In genomic region chr2:73293534-73294171, GRCh38 we compare ENCODE assay signal across 8 cellular contexts. TPM values are rescaled to one million over a fixed set of nuclear protein-coding genes. Genes with fewer than 3 reads are reported as not detected.
DNase-seq lines count a peak whose midpoint lies in the region; ATAC-seq and TF ChIP-seq lines count a peak whose summit lies in the region.

Gene EGR4 (minus strand): TSS chr2:73293548. CDS start chr2:73293317, 231 bp downstream.

- no peaks in the 10 kb centered on the region for H3K9me2 ChIP-seq in HCT116 (ENCODE audit: insufficient read depth)

- TF ChIP-seq CTCF in HCT116 (IDR thresholded peaks at IDR 0.05 in 2 of 3, conservative IDR thresholded peaks at IDR 0.05 in 1 of 3; ENCODE audit: borderline replicate concordance in 1 of 3, insufficient read depth in 1 of 3, low read depth in 2 of 3, low read length in 2 of 3) (no peak), upper lobe of left lung (IDR thresholded peaks at IDR 0.05) (peak in 1 of 6 experiments; percentile 15)

- CTCF ChIA-PET in HCT116 (lab: Charles Lee), result no interaction called here

- RAD21 ChIA-PET in HCT116 (lab: Charles Lee; ENCODE audit: low non-redundant PET in 1 of 2, low total read pairs in 2 of 2, uncharacterized antibody in 2 of 2, unreplicated experiment in 2 of 2), result no interaction called here

- H3K27ac ChIP-seq in HCT116 (ENCODE audit: low read depth, low read length), result no peak within 1 kb of the TSS
- no peak within 1 kb of the TSS for H3K27ac ChIP-seq in upper lobe of left lung

- H3K27me3 ChIP-seq in HCT116 (ENCODE audit: insufficient read depth, low read length) (peaks cover 17% of the 10 kb centered on the region; the same call in 1 of the 2 replicates), MG63 (peaks cover 70% of the 10 kb centered on the region), upper lobe of left lung (peaks cover 0 to 54% (median 28%) of the 10 kb centered on the region in 4 donors)

- DNase-seq in ELF-1 (ENCODE audit: low read depth, low spot score) (peak; percentile 88), HCT116 (ENCODE audit: low read depth, low spot score) (peak; percentile 64), MG63 (peak; percentile 28), SIG-M5 treated with dmso at 0.1 percent for 504 hours (lab: John Stamatoyannopoulos, UW; ENCODE audit: unreplicated experiment) (peak; percentile 91), germinal center (ENCODE audit: low spot score) (peak; percentile 91), posterior cingulate gyrus (peak; percentile 40 to 98 (median 82)), upper lobe of left lung (peak; percentile 47 to 90)
- peak; percentile 92 for DNase-seq in activated naive CD4-positive, alpha-beta T cell treated with Interleukin-2 at 50 U/mL for 16 hours

- H3K36me3 ChIP-seq in HCT116 (ENCODE audit: control insufficient read depth in 1 of 2, insufficient read depth in 2 of 2, low read length in 2 of 2) (no peaks in the 10 kb centered on the region), MG63 (no peaks in the 10 kb centered on the region), upper lobe of left lung (no peaks in the 10 kb centered on the region)

- peak within 1 kb of the TSS; percentile 84 for H2AFZ ChIP-seq in HCT116 (ENCODE audit: low read depth, low read length, poor library complexity, severe bottlenecking)

- 7 to 8% methylated on average over 5 to 15 of the region's 45 CpGs for WGBS in upper lobe of left lung, 2 donors

- peak within 1 kb of the TSS; percentile 88 for H3K4me2 ChIP-seq in HCT116 (ENCODE audit: low read length)

- H3K9ac ChIP-seq in HCT116 (ENCODE audit: low read length), result peak within 1 kb of the TSS; percentile 48

- BruUV-seq in HCT116 (replicated peaks; lab: Mats Ljungman, UMichigan), result no TSS peak

- H3K9me3 ChIP-seq in HCT116 (ENCODE audit: control insufficient read depth in 1 of 2, insufficient read depth in 1 of 2, low read depth in 1 of 2, low read length in 2 of 2) (no peaks in the 10 kb centered on the region), MG63 (no peaks in the 10 kb centered on the region), upper lobe of left lung (peaks cover 0 to 4% (median 2%) of the 10 kb centered on the region in 4 donors)

- POLR2A ChIA-PET in HCT116 (lab: Charles Lee), result no interaction called here

- H3K79me2 ChIP-seq in HCT116 (ENCODE audit: insufficient read depth, low read length), result no peaks in the 10 kb centered on the region

- no peaks in the 10 kb centered on the region for H4K20me1 ChIP-seq in HCT116 (ENCODE audit: insufficient read depth)

- H3K4me3 ChIP-seq in HCT116 (replicated peaks in 1 of 2; ENCODE audit: low read depth in 1 of 2, low read length in 2 of 2), result peak within 1 kb of the TSS; percentile 34 to 55
- 0 out of 2 replicates have a peak within 1 kb of the TSS, but pooled peaks have one; percentile 13 for H3K4me3 ChIP-seq in MG63
- peak within 1 kb of the TSS; percentile 3 to 59 (median 46) for H3K4me3 ChIP-seq in upper lobe of left lung

- peaks cover 10 to 24% of the 10 kb centered on the region in 2 experiments; a peak in 3 of 4 replicates for H3K4me1 ChIP-seq in HCT116 (ENCODE audit: control insufficient read depth in 1 of 2, insufficient read depth in 2 of 2, low read length in 2 of 2)
- peaks cover 14 to 31% (median 25%) of the 10 kb centered on the region in 4 donors for H3K4me1 ChIP-seq in upper lobe of left lung

- intact Hi-C loops in HCT116 (cut with micrococcal nuclease), result no loop called here
- intact Hi-C loops in posterior cingulate gyrus (cut with DNase I), result no loop called here

- TF ChIP-seq POLR2A in HCT116 (IDR thresholded peaks at IDR 0.05; ENCODE audit: borderline replicate concordance, extremely low read depth, insufficient read depth, insufficient read length), result peak; percentile 49
- TF ChIP-seq POLR2A in upper lobe of left lung (IDR thresholded peaks at IDR 0.05), result no peak

- TF ChIP-seq RAD21 in HCT116 (IDR thresholded peaks at IDR 0.05; ENCODE audit: low read depth), result no peak

- ATAC-seq in HCT116 (peak; percentile 90), upper lobe of left lung (ENCODE audit: low FRiP score in 2 of 2) (peak in 1 of 2 donors; percentile 57)

- TF ChIP-seq EP300 in upper lobe of left lung (IDR thresholded peaks at IDR 0.05), result no peak

TF ChIP-seq in HCT116, 20 proteins besides CTCF, POLR2A, EP300 and RAD21:
- TF ChIP-seq ZFX (IDR thresholded peaks at IDR 0.05) (peak; percentile 19; the same call in 1 of the 2 replicates), EGR1 (IDR thresholded peaks at IDR 0.05; ENCODE audit: low read depth) (no peak), ELF1 (IDR thresholded peaks at IDR 0.05; ENCODE audit: borderline replicate concordance, low read depth) (no peak), SP1 (IDR thresholded peaks at IDR 0.05; ENCODE audit: low read depth) (no peak), TCF7L2 (IDR thresholded peaks at IDR 0.05; ENCODE audit: borderline replicate concordance, extremely low read depth, insufficient read depth, insufficient read length) (peak; percentile 42), YY1 (IDR thresholded peaks at IDR 0.05; ENCODE audit: extremely low read depth, insufficient replicate concordance, low read depth, low read length) (no peak), JUND (IDR thresholded peaks at IDR 0.05) (no peak), ATF3 (IDR thresholded peaks at IDR 0.05) (no peak), CBX3 (IDR thresholded peaks at IDR 0.05; ENCODE audit: low read depth) (no peak; the same call in 1 of the 2 replicates), SRF (IDR thresholded peaks at IDR 0.05; ENCODE audit: low read depth) (peak; percentile 99), EZH2phosphoT487 (IDR thresholded peaks at IDR 0.05; ENCODE audit: borderline replicate concordance) (no peak), EZH2 (IDR thresholded peaks at IDR 0.05) (no peak), MAX (IDR thresholded peaks at IDR 0.05) (0 out of 2 replicates have a peak, but pooled peaks have one; percentile 3), ZNF274 (IDR thresholded peaks at IDR 0.05; ENCODE audit: low read depth, low read length) (no peak), FOSL1 (IDR thresholded peaks at IDR 0.05; ENCODE audit: low read depth) (no peak), POLR2AphosphoS5 (IDR thresholded peaks at IDR 0.05; ENCODE audit: low read depth, low read length) (peak; percentile 75), CEBPB (IDR thresholded peaks at IDR 0.05; ENCODE audit: low read depth) (no peak), SIN3A (IDR thresholded peaks at IDR 0.05; ENCODE audit: low read depth) (no peak)
- TF ChIP-seq, protein P1, sequence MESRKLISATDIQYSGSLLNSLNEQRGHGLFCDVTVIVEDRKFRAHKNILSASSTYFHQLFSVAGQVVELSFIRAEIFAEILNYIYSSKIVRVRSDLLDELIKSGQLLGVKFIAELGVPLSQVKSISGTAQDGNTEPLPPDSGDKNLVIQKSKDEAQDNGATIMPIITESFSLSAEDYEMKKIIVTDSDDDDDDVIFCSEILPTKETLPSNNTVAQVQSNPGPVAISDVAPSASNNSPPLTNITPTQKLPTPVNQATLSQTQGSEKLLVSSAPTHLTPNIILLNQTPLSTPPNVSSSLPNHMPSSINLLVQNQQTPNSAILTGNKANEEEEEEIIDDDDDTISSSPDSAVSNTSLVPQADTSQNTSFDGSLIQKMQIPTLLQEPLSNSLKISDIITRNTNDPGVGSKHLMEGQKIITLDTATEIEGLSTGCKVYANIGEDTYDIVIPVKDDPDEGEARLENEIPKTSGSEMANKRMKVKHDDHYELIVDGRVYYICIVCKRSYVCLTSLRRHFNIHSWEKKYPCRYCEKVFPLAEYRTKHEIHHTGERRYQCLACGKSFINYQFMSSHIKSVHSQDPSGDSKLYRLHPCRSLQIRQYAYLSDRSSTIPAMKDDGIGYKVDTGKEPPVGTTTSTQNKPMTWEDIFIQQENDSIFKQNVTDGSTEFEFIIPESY (IDR thresholded peaks at IDR 0.05; ENCODE audit: extremely low read depth, insufficient replicate concordance, low read length), result no peak
- TF ChIP-seq, protein P2, sequence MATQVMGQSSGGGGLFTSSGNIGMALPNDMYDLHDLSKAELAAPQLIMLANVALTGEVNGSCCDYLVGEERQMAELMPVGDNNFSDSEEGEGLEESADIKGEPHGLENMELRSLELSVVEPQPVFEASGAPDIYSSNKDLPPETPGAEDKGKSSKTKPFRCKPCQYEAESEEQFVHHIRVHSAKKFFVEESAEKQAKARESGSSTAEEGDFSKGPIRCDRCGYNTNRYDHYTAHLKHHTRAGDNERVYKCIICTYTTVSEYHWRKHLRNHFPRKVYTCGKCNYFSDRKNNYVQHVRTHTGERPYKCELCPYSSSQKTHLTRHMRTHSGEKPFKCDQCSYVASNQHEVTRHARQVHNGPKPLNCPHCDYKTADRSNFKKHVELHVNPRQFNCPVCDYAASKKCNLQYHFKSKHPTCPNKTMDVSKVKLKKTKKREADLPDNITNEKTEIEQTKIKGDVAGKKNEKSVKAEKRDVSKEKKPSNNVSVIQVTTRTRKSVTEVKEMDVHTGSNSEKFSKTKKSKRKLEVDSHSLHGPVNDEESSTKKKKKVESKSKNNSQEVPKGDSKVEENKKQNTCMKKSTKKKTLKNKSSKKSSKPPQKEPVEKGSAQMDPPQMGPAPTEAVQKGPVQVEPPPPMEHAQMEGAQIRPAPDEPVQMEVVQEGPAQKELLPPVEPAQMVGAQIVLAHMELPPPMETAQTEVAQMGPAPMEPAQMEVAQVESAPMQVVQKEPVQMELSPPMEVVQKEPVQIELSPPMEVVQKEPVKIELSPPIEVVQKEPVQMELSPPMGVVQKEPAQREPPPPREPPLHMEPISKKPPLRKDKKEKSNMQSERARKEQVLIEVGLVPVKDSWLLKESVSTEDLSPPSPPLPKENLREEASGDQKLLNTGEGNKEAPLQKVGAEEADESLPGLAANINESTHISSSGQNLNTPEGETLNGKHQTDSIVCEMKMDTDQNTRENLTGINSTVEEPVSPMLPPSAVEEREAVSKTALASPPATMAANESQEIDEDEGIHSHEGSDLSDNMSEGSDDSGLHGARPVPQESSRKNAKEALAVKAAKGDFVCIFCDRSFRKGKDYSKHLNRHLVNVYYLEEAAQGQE (IDR thresholded peaks at IDR 0.05; ENCODE audit: low read depth), result no peak

RNA-seq across cellular contexts. Expression of gene EGR4, which starts in this region (rescaled TPM):
- 0.37 TPM for total RNA-seq in HCT116 (2021; ENCODE audit: unreplicated experiment)
- 0.34 and 0.47 TPM in 2 replicates for polyA plus RNA-seq in HCT116 (2012)
- not detected in 2 replicates for total RNA-seq in MG63 (2014; rRNA removed; shearing (Covaris generic); ENCODE audit: low replicate concordance)
- total RNA-seq in upper lobe of left lung, result under 1 TPM in 1 of 6 donors, not detected in 5; 0.10 TPM

Comparison
In these comparisons a context has a peak if more than half of its experiments do, and no peak if none do; other contexts are left out.
1. Peak in DNase-seq, ATAC-seq, H3K4me3 ChIP-seq, H3K9ac ChIP-seq and H3K4me2 ChIP-seq in HCT116; RNA of the gene not detected or under 1 TPM.
2. Peak in DNase-seq and H3K4me3 ChIP-seq in MG63; RNA of the gene not detected or under 1 TPM.
3. Peak in DNase-seq and H3K4me3 ChIP-seq in upper lobe of left lung; RNA of the gene not detected or under 1 TPM.
4. DNase-seq: peak in every context shown above with its lines; median percentile 92 in activated naive CD4-positive, alpha-beta T cell treated with Interleukin-2 at 50 U/mL for 16 hours; 91 in SIG-M5 treated with dmso at 0.1 percent for 504 hours; 91 in germinal center; 88 in ELF-1; 82 in posterior cingulate gyrus; 68 in upper lobe of left lung; 64 in HCT116; 28 in MG63.